Comparison of ENCODE assay signal across 9 cellular contexts in genomic region chr1:77514871-77515776, GRCh38.
A peak's percentile ranks its signal among the peaks of the same experiment; 100 is the strongest.
DNase-seq lines count a peak whose midpoint lies in the region; ATAC-seq and TF ChIP-seq lines count a peak whose summit lies in the region.
"Had no signal": no experiment of that assay in that cellular context is flagged by ENCODE, and none has a peak within 500 bp of the region (broad histone marks: within the 10 kb centered on the region; RNA-seq: fewer than 3 reads in every experiment).

No MANE protein-coding gene starts in this region.

- no peaks in the 10 kb centered on the region for H3K9me3 Mint-ChIP-seq in chondrocyte (ENCODE audit: low read depth)

- peaks cover 21% of the 10 kb centered on the region for H3K4me1 Mint-ChIP-seq in chondrocyte (ENCODE audit: low read depth)

- TF ChIP-seq CTCF in AG10803 (conservative IDR thresholded peaks at IDR 0.05; ENCODE audit: low read length) (peak; percentile 13; the same call in 1 of the 2 replicates), chondrocyte (IDR thresholded peaks at IDR 0.05) (peak; percentile 48), coronary artery (IDR thresholded peaks at IDR 0.05) (no peak)

- no peaks in the 10 kb centered on the region for H3K36me3 Mint-ChIP-seq in chondrocyte (ENCODE audit: low read depth)

- ATAC-seq in stimulated activated naive CD8-positive, alpha-beta T cell treated with anti-CD3 and anti-CD28 coated beads, Interleukin-15, Interleukin-2, amounts not matched to agents 100 U/mL and 50 U/mL, for 24 hours, result no peak
- ATAC-seq in HG03196 (IDR thresholded peaks at IDR 0.05; ENCODE audit: unreplicated experiment), result no peak

- DNase-seq in AG10803 (ENCODE audit: low read depth) (peak; percentile 68), KBM-7 (peak; percentile 72), chondrocyte (ENCODE audit: low spot score) (no peak), lung microvascular endothelial cell (ENCODE audit: low read depth in 2 of 2) (peak; percentile 54 to 56), coronary artery (ENCODE audit: low spot score) (no peak)
- no peak for DNase-seq in stimulated activated naive CD8-positive, alpha-beta T cell treated with anti-CD3 and anti-CD28 coated beads, Interleukin-15, Interleukin-2, amounts not matched to agents 100 U/mL and 50 U/mL, for 24 hours
- DNase-seq in stimulated activated naive CD4-positive, alpha-beta T cell treated with Interleukin-2 at 50 U/mL for 16 hours (lab: John Stamatoyannopoulos, UW), result no peak
- DNase-seq: GDM1 had no signal

- H3K27ac Mint-ChIP-seq in chondrocyte (ENCODE audit: unreplicated experiment), result peak overlapping the region; percentile 83

- H3K27ac ChIP-seq in coronary artery, result peak overlapping the region in 1 of 2 donors; percentile 46

- in situ Hi-C loops in KBM-7 (cut with MboI; ENCODE audit: low pct_unique_long_range_greater_than_20kb, low sequenced_read_pairs), result no loop called here

- H3K27me3 Mint-ChIP-seq in chondrocyte (ENCODE audit: low read depth), result no peaks in the 10 kb centered on the region

- no peak overlapping the region for H3K4me3 ChIP-seq in AG10803 (ENCODE audit: low read length)
- no peak overlapping the region for H3K4me3 ChIP-seq in coronary artery

- H3K4me3 Mint-ChIP-seq in chondrocyte (ENCODE audit: unreplicated experiment), result no peak overlapping the region

Comparison
In these comparisons a context has a peak if more than half of its experiments do, and no peak if none do; other contexts are left out.
1. DNase-seq: peak in AG10803 (single experiment), KBM-7 (single experiment) and lung microvascular endothelial cell (2 of 2); none in chondrocyte (single experiment), stimulated activated naive CD8-positive, alpha-beta T cell treated with anti-CD3 and anti-CD28 coated beads, Interleukin-15, Interleukin-2, amounts not matched to agents 100 U/mL and 50 U/mL, for 24 hours (single experiment), stimulated activated naive CD4-positive, alpha-beta T cell treated with Interleukin-2 at 50 U/mL for 16 hours (single experiment) and coronary artery (single experiment).